16 cellular contexts compared by ENCODE assay signal in the genomic region with DNA sequence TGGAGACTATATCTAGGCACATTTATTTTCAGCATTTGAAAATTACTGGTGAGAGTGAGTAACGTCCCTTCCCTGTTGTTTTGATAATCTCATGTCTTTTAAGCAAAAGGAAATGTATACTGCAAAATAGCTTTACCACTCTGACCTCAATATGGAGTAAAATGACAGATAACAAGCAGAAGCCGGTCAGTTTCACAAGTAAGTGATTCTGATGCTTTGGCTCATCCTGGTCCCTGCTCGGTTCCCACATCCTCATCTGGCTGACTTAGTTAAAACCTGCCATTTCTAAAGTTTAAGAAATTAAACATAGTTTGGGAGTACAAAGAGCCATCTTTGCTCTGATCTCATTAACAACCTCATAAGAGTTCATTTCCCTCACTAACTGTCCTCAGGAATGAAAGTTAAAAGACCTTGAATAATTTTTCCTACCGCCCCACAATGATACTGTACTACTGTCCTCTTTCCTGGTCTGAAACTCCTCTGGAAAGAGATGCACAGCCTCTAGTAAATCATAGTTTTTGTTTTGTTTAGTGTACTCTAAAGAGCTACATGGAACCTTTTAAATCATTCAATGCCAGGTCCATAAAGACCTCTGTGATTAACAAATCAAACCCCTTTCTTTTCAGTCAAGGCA.
DNase-seq lines count a peak whose midpoint lies in the region; ATAC-seq and TF ChIP-seq lines count a peak whose summit lies in the region.
"Had no signal": no experiment of that assay in that cellular context is flagged by ENCODE, and none has a peak within 500 bp of the region (broad histone marks: within the 10 kb centered on the region; RNA-seq: fewer than 3 reads in every experiment).

No MANE protein-coding gene starts in this region.

- H3K27me3 ChIP-seq in CD4-positive, CD25-positive, alpha-beta regulatory T cell (ENCODE audit: control insufficient read depth, insufficient read depth, low read length) = no peaks in the 10 kb centered on the region
- no peaks in the 10 kb centered on the region for H3K27me3 ChIP-seq in A673 (replicated peaks; ENCODE audit: insufficient read depth, low read depth, low read length, poor library complexity)
- H3K27me3 ChIP-seq: BLaER1, heart left ventricle, tibial artery had no signal

- H3K9me3 Mint-ChIP-seq in CD4-positive, CD25-positive, alpha-beta regulatory T cell = peaks cover 0 to 7% (median 0%) of the 10 kb centered on the region in 7 donors
- peaks cover 8% of the 10 kb centered on the region for H3K9me3 Mint-ChIP-seq in activated T-helper 1 cell treated with anti-CD3 and anti-CD28 coated beads, Interleukin-12 subunit alpha, Interleukin-12 subunit beta, Interleukin-2, Interleukin-4 antibody, amounts not matched to agents 30 ng/mL and 10 ng/mL and 1 ng/mL, durations not matched to agents 14 hours and 24 hours and 36 hours
- H3K9me3 Mint-ChIP-seq in glutamatergic neuron (ENCODE audit: unreplicated experiment) = no peaks in the 10 kb centered on the region

- intact Hi-C loops in activated T-helper 1 cell treated with anti-CD3 and anti-CD28 coated beads, Interleukin-12 subunit alpha, Interleukin-12 subunit beta, Interleukin-2, Interleukin-4 antibody, amounts not matched to agents 30 ng/mL and 10 ng/mL and 1 ng/mL, durations not matched to agents 14 hours and 24 hours and 36 hours (cut with micrococcal nuclease) = loop anchor here (1.0 to 2.0 kb wide), 4 partner anchors 24 to 189 kb away; no protein-coding TSS in a partner anchor
- intact Hi-C loops in A673 (cut with micrococcal nuclease; ENCODE audit: unreplicated experiment) = no loop called here

- H3K36me3 Mint-ChIP-seq in CD4-positive, CD25-positive, alpha-beta regulatory T cell = peaks cover 36% of the 10 kb centered on the region
- H3K36me3 Mint-ChIP-seq in activated T-helper 1 cell treated with anti-CD3 and anti-CD28 coated beads, Interleukin-12 subunit alpha, Interleukin-12 subunit beta, Interleukin-2, Interleukin-4 antibody, amounts not matched to agents 30 ng/mL and 10 ng/mL and 1 ng/mL, durations not matched to agents 14 hours and 24 hours and 36 hours (ENCODE audit: low read depth) = peaks cover 38% of the 10 kb centered on the region
- peaks cover 6% of the 10 kb centered on the region for H3K36me3 Mint-ChIP-seq in glutamatergic neuron (ENCODE audit: unreplicated experiment)

- H3K4me1 Mint-ChIP-seq in CD4-positive, CD25-positive, alpha-beta regulatory T cell = peaks cover 70 to 98% (median 85%) of the 10 kb centered on the region in 4 donors
- peaks cover 89% of the 10 kb centered on the region for H3K4me1 Mint-ChIP-seq in activated T-helper 1 cell treated with anti-CD3 and anti-CD28 coated beads, Interleukin-12 subunit alpha, Interleukin-12 subunit beta, Interleukin-2, Interleukin-4 antibody, amounts not matched to agents 30 ng/mL and 10 ng/mL and 1 ng/mL, durations not matched to agents 14 hours and 24 hours and 36 hours (ENCODE audit: low read depth)
- peaks cover 4% of the 10 kb centered on the region for H3K4me1 Mint-ChIP-seq in glutamatergic neuron (ENCODE audit: low read depth, unreplicated experiment)

- peaks cover 0 to 9% of the 10 kb centered on the region in 2 experiments for H3K9me3 ChIP-seq in CD4-positive, CD25-positive, alpha-beta regulatory T cell (ENCODE audit: control insufficient read depth in 2 of 2, low read length in 2 of 2)
- H3K9me3 ChIP-seq in A673 (ENCODE audit: low read depth, low read length, poor library complexity, severe bottlenecking) = no peaks in the 10 kb centered on the region
- H3K9me3 ChIP-seq: BLaER1, tibial artery had no signal

- peaks cover 97% of the 10 kb centered on the region for H3K4me1 ChIP-seq in CD4-positive, CD25-positive, alpha-beta regulatory T cell (ENCODE audit: control insufficient read depth, insufficient read depth, low read length, poor library complexity, severe bottlenecking)
- H3K4me1 ChIP-seq in A673 (ENCODE audit: insufficient read depth, low read length, poor library complexity, severe bottlenecking) = no peaks in the 10 kb centered on the region
- H3K4me1 ChIP-seq: BLaER1, parathyroid adenoma, tibial artery had no signal

- peak overlapping the region; percentile 90 for H3K27ac ChIP-seq in CD4-positive, CD25-positive, alpha-beta regulatory T cell (ENCODE audit: insufficient read depth, low read length, poor library complexity, severe bottlenecking)
- no peak overlapping the region for H3K27ac ChIP-seq in A673 (ENCODE audit: low read depth, low read length, poor library complexity, severe bottlenecking)
- H3K27ac ChIP-seq: BLaER1, GM23248, heart left ventricle, parathyroid adenoma, tibial artery had no signal

- no peak for ATAC-seq in CD4-positive, CD25-positive, alpha-beta regulatory T cell (ENCODE audit: low read depth in 2 of 2)
- ATAC-seq in GM18861 (IDR thresholded peaks at IDR 0.05; ENCODE audit: unreplicated experiment) = peak; percentile 53
- ATAC-seq in HG02852 (IDR thresholded peaks at IDR 0.05; ENCODE audit: unreplicated experiment) = peak; percentile 66
- ATAC-seq: heart left ventricle had no signal

- TF ChIP-seq CTCF in A673 (conservative IDR thresholded peaks at IDR 0.05; ENCODE audit: low read depth, low read length) = no peak
- TF ChIP-seq CTCF in glutamatergic neuron (IDR thresholded peaks at IDR 0.05; ENCODE audit: partially characterized antibody, unreplicated experiment) = no peak

- peak overlapping the region; percentile 47 to 86 (median 70) for H3K4me3 Mint-ChIP-seq in CD4-positive, CD25-positive, alpha-beta regulatory T cell
- peak overlapping the region; percentile 28 for H3K4me3 Mint-ChIP-seq in activated T-helper 1 cell treated with anti-CD3 and anti-CD28 coated beads, Interleukin-12 subunit alpha, Interleukin-12 subunit beta, Interleukin-2, Interleukin-4 antibody, amounts not matched to agents 30 ng/mL and 10 ng/mL and 1 ng/mL, durations not matched to agents 14 hours and 24 hours and 36 hours
- H3K4me3 Mint-ChIP-seq in glutamatergic neuron (ENCODE audit: unreplicated experiment) = no peak overlapping the region

- H3K4me3 ChIP-seq in CD4-positive, CD25-positive, alpha-beta regulatory T cell (ENCODE audit: low read depth, low read length) = peak overlapping the region; percentile 83
- H3K4me3 ChIP-seq in A673 (ENCODE audit: low read depth, low read length, poor library complexity, severe bottlenecking) = no peak overlapping the region
- H3K4me3 ChIP-seq: BLaER1, GM23248, heart left ventricle, lung, tibial artery had no signal

- peaks cover 8% of the 10 kb centered on the region for H3K36me3 ChIP-seq in CD4-positive, CD25-positive, alpha-beta regulatory T cell (ENCODE audit: control insufficient read depth, insufficient read depth, low read length)
- no peaks in the 10 kb centered on the region for H3K36me3 ChIP-seq in A673 (ENCODE audit: insufficient read depth, low read length, poor library complexity, severe bottlenecking)
- H3K36me3 ChIP-seq: BLaER1, heart left ventricle, tibial artery had no signal

- peak overlapping the region; percentile 97 to 98 (median 97) for H3K27ac Mint-ChIP-seq in CD4-positive, CD25-positive, alpha-beta regulatory T cell
- H3K27ac Mint-ChIP-seq in activated T-helper 1 cell treated with anti-CD3 and anti-CD28 coated beads, Interleukin-12 subunit alpha, Interleukin-12 subunit beta, Interleukin-2, Interleukin-4 antibody, amounts not matched to agents 30 ng/mL and 10 ng/mL and 1 ng/mL, durations not matched to agents 14 hours and 24 hours and 36 hours = peak overlapping the region; percentile 81
- H3K27ac Mint-ChIP-seq in glutamatergic neuron (ENCODE audit: unreplicated experiment) = no peak overlapping the region

- no TSS peak for BruUV-seq in A673 (replicated peaks; lab: Mats Ljungman, UMichigan)

- H3K27me3 Mint-ChIP-seq in CD4-positive, CD25-positive, alpha-beta regulatory T cell = no peaks in the 10 kb centered on the region
- no peaks in the 10 kb centered on the region for H3K27me3 Mint-ChIP-seq in activated T-helper 1 cell treated with anti-CD3 and anti-CD28 coated beads, Interleukin-12 subunit alpha, Interleukin-12 subunit beta, Interleukin-2, Interleukin-4 antibody, amounts not matched to agents 30 ng/mL and 10 ng/mL and 1 ng/mL, durations not matched to agents 14 hours and 24 hours and 36 hours (ENCODE audit: insufficient read depth)
- H3K27me3 Mint-ChIP-seq in glutamatergic neuron (ENCODE audit: unreplicated experiment) = no peaks in the 10 kb centered on the region

- peak in 1 of 3 donors; percentile 66 for DNase-seq in CD4-positive, CD25-positive, alpha-beta regulatory T cell
- no peak for DNase-seq in activated T-helper 1 cell treated with anti-CD3 and anti-CD28 coated beads, Interleukin-12 subunit alpha, Interleukin-12 subunit beta, Interleukin-2, Interleukin-4 antibody, amounts not matched to agents 30 ng/mL and 10 ng/mL and 1 ng/mL, durations not matched to agents 14 hours and 24 hours and 36 hours (ENCODE audit: low spot score)
- DNase-seq in A673 (ENCODE audit: low spot score) (no peak), ureter (ENCODE audit: low spot score) (no peak), glutamatergic neuron (no peak), NCI-H1417 (lab: John Stamatoyannopoulos, UW) (no peak)
- DNase-seq: amniotic stem cell; effector CD8-positive, alpha-beta T cell; GM23248; heart left ventricle; tibial artery had no signal

- POLR2A ChIA-PET in A673 (lab: Charles Lee; ENCODE audit: low non-redundant PET) = interaction anchor here (0.6 kb wide), 1 partner anchor 12 kb away, joined by 3 read pairs; no protein-coding TSS in a partner anchor

- CTCF ChIA-PET in A673 (lab: Charles Lee) = no interaction called here

Comparison
In these comparisons a context has a peak if more than half of its experiments do, and no peak if none do; other contexts are left out.
1. ATAC-seq: peak in GM18861 (single experiment) and HG02852 (single experiment); none in CD4-positive, CD25-positive, alpha-beta regulatory T cell (0 of 2).